In genomic region chrX:37686348-37686736, GRCh38 we compare ENCODE assay signal across 8 cellular contexts. TPM values are rescaled to one million over a fixed set of nuclear protein-coding genes. Genes with fewer than 3 reads are reported as not detected.
DNase-seq lines count a peak whose midpoint lies in the region; ATAC-seq and TF ChIP-seq lines count a peak whose summit lies in the region.

No MANE protein-coding gene starts in this region.

- H3K4me3 ChIP-seq in BLaER1 = peak overlapping the region; percentile 62; the same call in 1 of the 2 replicates
- peak overlapping the region; percentile 51 for H3K4me3 ChIP-seq in MM.1S (ENCODE audit: low read length)
- peak overlapping the region in 2 of 3 experiments; percentile 52 to 53 for H3K4me3 ChIP-seq in mammary epithelial cell (replicated peaks in 1 of 3; ENCODE audit: insufficient read depth in 1 of 3, low read depth in 2 of 3, low read length in 3 of 3)
- peak overlapping the region in 1 of 2 donors; percentile 59 for H3K4me3 ChIP-seq in muscle layer of colon (ENCODE audit: low read depth in 1 of 2, low read length in 2 of 2)

- H3K36me3 ChIP-seq in BLaER1 = no peaks in the 10 kb centered on the region
- H3K36me3 ChIP-seq in MM.1S (replicated peaks; ENCODE audit: insufficient read depth, low read length) = no peaks in the 10 kb centered on the region
- H3K36me3 ChIP-seq in mammary epithelial cell (ENCODE audit: insufficient read depth, low read length) = no peaks in the 10 kb centered on the region
- H3K36me3 ChIP-seq in muscle layer of colon (ENCODE audit: insufficient read depth, low read length) = no peaks in the 10 kb centered on the region

- H3K4me1 ChIP-seq in BLaER1 (no peaks in the 10 kb centered on the region), MM.1S (ENCODE audit: low read length) (peaks cover 34% of the 10 kb centered on the region), mammary epithelial cell (ENCODE audit: insufficient read depth, low read length) (peaks cover 5% of the 10 kb centered on the region), muscle layer of colon (ENCODE audit: insufficient read depth, low read length) (no peaks in the 10 kb centered on the region)

- TF ChIP-seq CTCF in MM.1S (IDR thresholded peaks at IDR 0.05; ENCODE audit: low read length) = no peak
- TF ChIP-seq CTCF in mammary epithelial cell (conservative IDR thresholded peaks at IDR 0.05 in 1 of 2, IDR thresholded peaks at IDR 0.05 in 1 of 2; ENCODE audit: extremely low read depth in 1 of 2, insufficient read depth in 1 of 2, low read depth in 1 of 2, low read length in 2 of 2) = no peak

- CTCF ChIA-PET in mammary epithelial cell (lab: Charles Lee; ENCODE audit: low non-redundant PET) = no interaction called here

- dilution Hi-C loops in mammary epithelial cell (cut with HindIII; ENCODE audit: low sequenced_read_pairs) = no loop called here

- H3K4me2 ChIP-seq in BLaER1 (peak overlapping the region; percentile 63), MM.1S (ENCODE audit: low read depth, low read length) (peak overlapping the region; percentile 55), mammary epithelial cell (ENCODE audit: insufficient read depth, low read depth, low read length) (peak overlapping the region; percentile 86)

- no peak for ATAC-seq in GM19351 (IDR thresholded peaks at IDR 0.05; ENCODE audit: unreplicated experiment)

- H3F3A ChIP-seq in MM.1S (ENCODE audit: insufficient read depth, low read length) = peaks cover 21% of the 10 kb centered on the region

- no peaks in the 10 kb centered on the region; the same call in 1 of the 2 replicates for H3K9me3 ChIP-seq in BLaER1
- no peaks in the 10 kb centered on the region for H3K9me3 ChIP-seq in MM.1S (replicated peaks; ENCODE audit: insufficient read depth, low read length)
- H3K9me3 ChIP-seq in mammary epithelial cell (replicated peaks; ENCODE audit: insufficient read depth, low read length) = no peaks in the 10 kb centered on the region
- no peaks in the 10 kb centered on the region for H3K9me3 ChIP-seq in muscle layer of colon (ENCODE audit: low read length)

- in situ Hi-C loops in mammary epithelial cell (cut with MboI; ENCODE audit: low sequenced_read_pairs in 2 of 2) = no loop called here

- H4K20me1 ChIP-seq in BLaER1 (no peaks in the 10 kb centered on the region), MM.1S (ENCODE audit: insufficient read depth, low read length) (no peaks in the 10 kb centered on the region), mammary epithelial cell (ENCODE audit: insufficient read depth, low read length) (no peaks in the 10 kb centered on the region)

- 61% methylated on average over 5 of the region's 5 CpGs for WGBS in mammary epithelial cell (ENCODE audit: low coverage, missing lambda C conversion rate)

- H3K27ac ChIP-seq in BLaER1 = no peak overlapping the region
- peak overlapping the region; percentile 88 for H3K27ac ChIP-seq in MM.1S (ENCODE audit: low read length)
- H3K27ac ChIP-seq in mammary epithelial cell (ENCODE audit: insufficient read depth, low read depth, low read length) = no peak overlapping the region
- peak overlapping the region; percentile 36 for H3K27ac ChIP-seq in muscle layer of colon (ENCODE audit: low read depth, low read length)

- DNase-seq in MM.1S (peak; percentile 20), mammary epithelial cell (no peak), NCI-H1436 (lab: John Stamatoyannopoulos, UW) (no peak), A172 (ENCODE audit: low spot score) (no peak), activated gamma-delta T cell treated with Interleukin-2 at 50 U/mL for 16 hours (no peak)

- H3K9me2 ChIP-seq in MM.1S (replicated peaks; ENCODE audit: insufficient read depth, low read length) = no peaks in the 10 kb centered on the region

- intact Hi-C loops in mammary epithelial cell (cut with micrococcal nuclease) = no loop called here

- H3K27me3 ChIP-seq in BLaER1 (peaks cover 7% of the 10 kb centered on the region), MM.1S (replicated peaks; ENCODE audit: insufficient read depth, low read length) (no peaks in the 10 kb centered on the region), mammary epithelial cell (ENCODE audit: insufficient read depth, low read length) (peaks cover 1% of the 10 kb centered on the region), muscle layer of colon (ENCODE audit: control insufficient read depth in 1 of 2, insufficient read depth in 2 of 2, low read length in 2 of 2) (peaks cover 0 to 7% of the 10 kb centered on the region in 2 donors)

- no TSS peak for BruUV-seq in mammary epithelial cell (replicated peaks; lab: Mats Ljungman, UMichigan)

- H3K79me2 ChIP-seq in MM.1S (ENCODE audit: low read length) = no peaks in the 10 kb centered on the region
- no peaks in the 10 kb centered on the region for H3K79me2 ChIP-seq in mammary epithelial cell (ENCODE audit: insufficient read depth, low read length)

- peak overlapping the region; percentile 35; the same call in 1 of the 2 replicates for H2AFZ ChIP-seq in MM.1S (ENCODE audit: low read length)
- peak overlapping the region; percentile 90 for H2AFZ ChIP-seq in mammary epithelial cell (ENCODE audit: low read depth, low read length)

- H3K9ac ChIP-seq in BLaER1 (no peak overlapping the region), MM.1S (ENCODE audit: low read length) (peak overlapping the region; percentile 72), mammary epithelial cell (ENCODE audit: insufficient read depth, low read length) (no peak overlapping the region), muscle layer of colon (ENCODE audit: low read length) (no peak overlapping the region)

RNA-seq across cellular contexts. Expression of gene XK, which starts 0.8 kb away (rescaled TPM):
- under 1 TPM; 0.35 to 0.50 TPM for total RNA-seq in mammary epithelial cell
- 0.26 TPM for polyA plus RNA-seq in mammary epithelial cell
- 0.72 TPM for polyA minus RNA-seq in mammary epithelial cell
- 2.0 and 2.2 TPM in 2 replicates for total RNA-seq in A172 (2014; rRNA removed; shearing (Covaris generic))

Comparison
In these comparisons a context has a peak if more than half of its experiments do, and no peak if none do; other contexts are left out.
1. H3K27ac ChIP-seq: peak in MM.1S (single experiment) and muscle layer of colon (single experiment); none in BLaER1 (single experiment) and mammary epithelial cell (single experiment).
2. Peak in every context shown above with its lines, with median percentiles within 50 percentile points of each other: H3K4me2 ChIP-seq.